ENCODE assay signal across 8 cellular contexts in the genomic region with DNA sequence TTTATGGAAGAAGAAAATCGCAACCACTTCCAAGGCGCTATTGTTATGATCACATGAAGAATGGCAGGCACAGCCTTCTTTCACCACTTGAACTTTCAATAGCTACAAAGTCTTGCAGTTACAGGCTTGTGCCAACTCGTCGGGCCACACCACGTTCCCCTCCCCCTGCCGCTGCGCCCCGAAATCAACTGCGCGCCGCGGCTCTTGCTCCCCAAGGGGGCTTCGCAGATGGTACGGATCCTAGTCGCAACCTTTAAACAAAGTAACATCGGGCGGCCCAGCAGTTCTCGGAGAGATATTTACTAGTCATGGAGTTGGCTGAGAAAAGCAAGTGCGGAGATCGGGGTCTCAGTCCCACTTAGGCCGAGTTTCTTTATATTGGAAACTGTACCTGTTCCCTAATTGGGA. TPM values are rescaled to one million over a fixed set of nuclear protein-coding genes. Genes with fewer than 3 reads are reported as not detected.
DNase-seq lines count a peak whose midpoint lies in the region; ATAC-seq and TF ChIP-seq lines count a peak whose summit lies in the region.

No MANE protein-coding gene starts in this region.

- H3K4me3 Mint-ChIP-seq in T-helper 1 cell treated with Interleukin-12 subunit alpha and Interleukin-12 subunit beta and Interleukin-4 antibody, amounts not matched to agents 30 μg/mL and 1 μg/mL, for 36 hours, result peak overlapping the region; percentile 48
- H3K4me3 Mint-ChIP-seq in activated B cell treated with CpG ODN at 0.5 μM for 24 hours, result peak overlapping the region; percentile 64

- H3K27ac ChIP-seq in skeletal muscle tissue (ENCODE audit: low read depth, low read length), result peak overlapping the region; percentile 10

- POLR2A ChIA-PET in activated B cell treated with CpG ODN at 0.5 μM for 24 hours (lab: Charles Lee), result interaction anchor here (0.6 to 0.7 kb wide), 2 partner anchors 107 to 1310 kb away, joined by 3 to 5 read pairs; no protein-coding TSS in a partner anchor

- no peak for TF ChIP-seq CTCF in activated B cell treated with CpG ODN at 0.5 μM for 24 hours (IDR thresholded peaks at IDR 0.05)

- no peaks in the 10 kb centered on the region for H3K9me3 ChIP-seq in skeletal muscle tissue (ENCODE audit: control insufficient read depth in 3 of 3, low read length in 3 of 3)

- H3K36me3 Mint-ChIP-seq in T-helper 1 cell treated with Interleukin-12 subunit alpha and Interleukin-12 subunit beta and Interleukin-4 antibody, amounts not matched to agents 30 μg/mL and 1 μg/mL, for 36 hours (ENCODE audit: low read depth), result peaks cover 2% of the 10 kb centered on the region
- H3K36me3 Mint-ChIP-seq in activated B cell treated with CpG ODN at 0.5 μM for 24 hours (ENCODE audit: low read depth), result no peaks in the 10 kb centered on the region

- intact Hi-C loops in activated B cell treated with CpG ODN at 0.5 μM for 24 hours (cut with micrococcal nuclease) (loop anchor here (1.0 to 10.0 kb wide), 9 partner anchors 105 to 1401 kb away; a partner anchor contains a TSS), left ventricle myocardium superior (cut with micrococcal nuclease) (no loop called here)

- H3K27me3 ChIP-seq in skeletal muscle tissue (ENCODE audit: control insufficient read depth in 3 of 3, insufficient read depth in 3 of 3, low read length in 3 of 3), result peaks cover 10 to 45% (median 26%) of the 10 kb centered on the region in 3 donors

- DNase-seq in T-helper 1 cell, result no peak
- no peak for DNase-seq in activated B cell treated with CpG ODN at 0.5 μM for 24 hours
- peak; percentile 38 for DNase-seq in left ventricle myocardium superior

- CTCF ChIA-PET in activated B cell treated with CpG ODN at 0.5 μM for 24 hours (lab: Charles Lee), result interaction anchor here (1.1 kb wide), 1 partner anchor 46 kb away, joined by 3 read pairs; no protein-coding TSS in a partner anchor

- peaks cover 19% of the 10 kb centered on the region for H3K4me1 Mint-ChIP-seq in T-helper 1 cell treated with Interleukin-12 subunit alpha and Interleukin-12 subunit beta and Interleukin-4 antibody, amounts not matched to agents 30 μg/mL and 1 μg/mL, for 36 hours (ENCODE audit: low read depth)
- H3K4me1 Mint-ChIP-seq in activated B cell treated with CpG ODN at 0.5 μM for 24 hours, result peaks cover 42% of the 10 kb centered on the region

- no peak overlapping the region for H3K27ac Mint-ChIP-seq in T-helper 1 cell treated with Interleukin-12 subunit alpha and Interleukin-12 subunit beta and Interleukin-4 antibody, amounts not matched to agents 30 μg/mL and 1 μg/mL, for 36 hours
- no peak overlapping the region for H3K27ac Mint-ChIP-seq in activated B cell treated with CpG ODN at 0.5 μM for 24 hours

- peaks cover 31 to 40% (median 33%) of the 10 kb centered on the region in 3 donors for H3K4me1 ChIP-seq in skeletal muscle tissue (ENCODE audit: control insufficient read depth in 3 of 3, insufficient read depth in 3 of 3, low read length in 3 of 3)

- no peaks in the 10 kb centered on the region for H3K36me3 ChIP-seq in skeletal muscle tissue (ENCODE audit: control insufficient read depth in 3 of 3, insufficient read depth in 3 of 3, low read length in 3 of 3)

- ATAC-seq in activated B cell treated with CpG ODN at 0.5 μM for 24 hours (ENCODE audit: low read depth), result no peak
- ATAC-seq in left ventricle myocardium superior, result no peak
- no peak for ATAC-seq in GM21717 (IDR thresholded peaks at IDR 0.05; ENCODE audit: unreplicated experiment)
- ATAC-seq in GM21529 (IDR thresholded peaks at IDR 0.05; ENCODE audit: unreplicated experiment), result no peak
- ATAC-seq in HG03354 (IDR thresholded peaks at IDR 0.05; ENCODE audit: poor library complexity, severe bottlenecking, unreplicated experiment), result no peak

- H3K9ac ChIP-seq in skeletal muscle tissue (ENCODE audit: low read depth in 1 of 3, low read length in 3 of 3), result peak overlapping the region; percentile 69 to 81 (median 74)

- H3K4me3 ChIP-seq in skeletal muscle tissue (ENCODE audit: low read length in 3 of 3), result peak overlapping the region; percentile 81 to 86 (median 84)

- peaks cover 74% of the 10 kb centered on the region for H3K27me3 Mint-ChIP-seq in T-helper 1 cell treated with Interleukin-12 subunit alpha and Interleukin-12 subunit beta and Interleukin-4 antibody, amounts not matched to agents 30 μg/mL and 1 μg/mL, for 36 hours (ENCODE audit: low read depth)
- peaks cover 54% of the 10 kb centered on the region for H3K27me3 Mint-ChIP-seq in activated B cell treated with CpG ODN at 0.5 μM for 24 hours

- no peaks in the 10 kb centered on the region for H3K9me3 Mint-ChIP-seq in T-helper 1 cell treated with Interleukin-12 subunit alpha and Interleukin-12 subunit beta and Interleukin-4 antibody, amounts not matched to agents 30 μg/mL and 1 μg/mL, for 36 hours
- no peaks in the 10 kb centered on the region for H3K9me3 Mint-ChIP-seq in activated B cell treated with CpG ODN at 0.5 μM for 24 hours

RNA-seq across cellular contexts. Expression of a gene that starts 1.0 kb away (rescaled TPM):
- total RNA-seq in activated B cell treated with CpG ODN at 0.5 μM for 24 hours (0.20 TPM in 2 replicates), left ventricle myocardium superior (6.4 TPM), skeletal muscle tissue (43.8 TPM)
